ENCODE assay signal across 8 cellular contexts in genomic region chr15:82809308-82810060, GRCh38. TPM values are rescaled to one million over a fixed set of nuclear protein-coding genes. Genes with fewer than 3 reads are reported as not detected.
DNase-seq lines count a peak whose midpoint lies in the region; ATAC-seq, FAIRE-seq and TF ChIP-seq lines count a peak whose summit lies in the region.

Gene WHAMM (plus strand): TSS chr15:82809628. CDS start chr15:82809727, 99 bp downstream.

- DNase-seq in AML-193 (lab: John Stamatoyannopoulos, UW) (peak; percentile 92 to 93), NCI-H446 treated with DMSO at 0.1 percent for 48 hours (lab: John Stamatoyannopoulos, UW) (peak; percentile 87), cerebellum (ENCODE audit: low spot score) (peak; percentile 98), kidney (peak; percentile 99)
- DNase-seq in activated CD4-positive, CD25-positive, alpha-beta regulatory T cell treated with anti-CD3 and anti-CD28 coated beads, Interleukin-2, amount 50 U/mL, for 72 hours, result peak; percentile 93
- DNase-seq in stimulated activated CD4-positive, alpha-beta T cell treated with anti-CD3 and anti-CD28 coated beads, Interleukin-15, amount 100 ng/mL, for 24 hours, result peak; percentile 96

- peak; percentile 77 for ATAC-seq in GM19043 (IDR thresholded peaks at IDR 0.05; ENCODE audit: low read depth, unreplicated experiment)
- peak; percentile 72 for ATAC-seq in HG03378 (IDR thresholded peaks at IDR 0.05; ENCODE audit: unreplicated experiment)

- peak within 1 kb of the TSS; percentile 90 to 93 for H3K9ac ChIP-seq in kidney (ENCODE audit: low read length in 2 of 2)

- H3K4me1 ChIP-seq in kidney (ENCODE audit: control insufficient read depth in 1 of 2, insufficient read depth in 1 of 2, low read depth in 1 of 2, low read length in 2 of 2), result peaks cover 0 to 13% of the 10 kb centered on the region in 2 donors

- H3K36me3 ChIP-seq in kidney (ENCODE audit: control insufficient read depth in 1 of 2, insufficient read depth in 2 of 2, low read length in 2 of 2), result peaks cover 5 to 6% of the 10 kb centered on the region in 2 donors

- peak within 1 kb of the TSS; percentile 97 to 100 for H3K27ac ChIP-seq in kidney (ENCODE audit: low read depth in 2 of 2, low read length in 2 of 2)

- peak; percentile 95 for FAIRE-seq in kidney (lab: Jason Lieb, UNC)

- no peaks in the 10 kb centered on the region for H3K9me3 ChIP-seq in kidney (ENCODE audit: control insufficient read depth in 1 of 2, low read length in 2 of 2)

- peak; percentile 2 for TF ChIP-seq CTCF in kidney (IDR thresholded peaks at IDR 0.05; ENCODE audit: borderline replicate concordance, extremely low read depth, insufficient read depth)

- intact Hi-C loops in kidney (cut with DNase I), result no loop called here

- H3K4me3 ChIP-seq in kidney (ENCODE audit: low read length in 2 of 2), result peak within 1 kb of the TSS; percentile 93 to 94

RNA-seq across cellular contexts. Expression of gene WHAMM, which starts in this region (rescaled TPM):
- total RNA-seq in cerebellum (3.6 TPM), kidney (13.8 TPM)
- 4.0 TPM for polyA plus RNA-seq in kidney (ENCODE audit: insufficient read depth, low read depth, low replicate concordance)

Comparison
In these comparisons a context has a peak if more than half of its experiments do, and no peak if none do; other contexts are left out.
1. Peak in every context shown above with its lines: DNase-seq, ATAC-seq, H3K4me3 ChIP-seq and H3K27ac ChIP-seq.